ENCODE assay signal across 12 cellular contexts in genomic region chr22:37212174-37212906, GRCh38. TPM values are rescaled to one million over a fixed set of nuclear protein-coding genes. Genes with fewer than 3 reads are reported as not detected.
DNase-seq lines count a peak whose midpoint lies in the region; ATAC-seq and TF ChIP-seq lines count a peak whose summit lies in the region.
"Had no signal": no experiment of that assay in that cellular context is flagged by ENCODE, and none has a peak within 500 bp of the region (broad histone marks: within the 10 kb centered on the region; RNA-seq: fewer than 3 reads in every experiment).

TSS of gene SSTR3 (minus strand) at chr22:37212477. CDS start at chr22:37207803, 4,674 bp downstream.

- DNase-seq in DND-41: no peak
- DNase-seq in cerebellum (ENCODE audit: low spot score): peak; percentile 18
- DNase-seq in naive thymus-derived CD8-positive, alpha-beta T cell: peak in 1 of 10 donors; percentile 27
- DNase-seq in stimulated activated CD4-positive, alpha-beta T cell treated with anti-CD3 and anti-CD28 coated beads, Interleukin-15, amount 100 ng/mL, for 24 hours: no peak
- no peak for DNase-seq in AG08395 (ENCODE audit: low spot score)
- DNase-seq: foreskin keratinocyte, NCI-H2227 treated with DMSO at 0.1 percent for 48 hours, T1000 had no signal

- H3K9me3 ChIP-seq in DND-41 (ENCODE audit: insufficient read depth, low read length, severe bottlenecking) (no peaks in the 10 kb centered on the region), HUES64 (ENCODE audit: insufficient read depth, low read depth, low read length) (no peaks in the 10 kb centered on the region)

- no peak within 1 kb of the TSS for H3K9ac ChIP-seq in DND-41 (ENCODE audit: low read depth, low read length)
- H3K9ac ChIP-seq in HUES64 (ENCODE audit: low read depth, low read length): peak within 1 kb of the TSS; percentile 27; the same call in 1 of the 2 replicates

- peaks cover 0 to 21% (median 15%) of the 10 kb centered on the region in 3 donors for H3K36me3 Mint-ChIP-seq in naive thymus-derived CD8-positive, alpha-beta T cell

- H3K4me1 ChIP-seq in DND-41 (ENCODE audit: insufficient read depth, low read length): no peaks in the 10 kb centered on the region
- H3K4me1 ChIP-seq in HUES64 (ENCODE audit: insufficient read depth, low read length): peaks cover 5% of the 10 kb centered on the region; the same call in 1 of the 2 replicates
- H3K4me1 ChIP-seq: foreskin keratinocyte had no signal

- ATAC-seq in DND-41 (ENCODE audit: insufficient read depth, low read depth) (0 out of 3 replicates have a peak, but pooled peaks have one; percentile 24), HG03108 (IDR thresholded peaks at IDR 0.05; ENCODE audit: unreplicated experiment) (no peak), GM21367 (IDR thresholded peaks at IDR 0.05; ENCODE audit: unreplicated experiment) (no peak)
- no peak for ATAC-seq in naive thymus-derived CD8-positive, alpha-beta T cell
- ATAC-seq: foreskin keratinocyte had no signal

- H3K36me3 ChIP-seq in DND-41 (ENCODE audit: insufficient read depth, low read length): no peaks in the 10 kb centered on the region
- no peaks in the 10 kb centered on the region for H3K36me3 ChIP-seq in HUES64 (ENCODE audit: insufficient read depth, low read length)

- H4K20me1 ChIP-seq in DND-41 (ENCODE audit: insufficient read depth, low read length): no peaks in the 10 kb centered on the region

- 24% methylated on average over 23 of the region's 23 CpGs for WGBS in HUES64

- peaks cover 31 to 93% (median 71%) of the 10 kb centered on the region in 4 donors for H3K4me1 Mint-ChIP-seq in naive thymus-derived CD8-positive, alpha-beta T cell

- no peak within 1 kb of the TSS for H3K4me2 ChIP-seq in DND-41 (ENCODE audit: insufficient read depth, low read length)

- no peak within 1 kb of the TSS for H3K4me3 ChIP-seq in DND-41 (ENCODE audit: low read depth in 1 of 2, low read length in 2 of 2)
- peak within 1 kb of the TSS; percentile 32; the same call in 1 of the 2 replicates for H3K4me3 ChIP-seq in HUES64 (ENCODE audit: low read length)

- no peaks in the 10 kb centered on the region for H3K27me3 Mint-ChIP-seq in naive thymus-derived CD8-positive, alpha-beta T cell

- H3K27ac ChIP-seq in DND-41 (ENCODE audit: low read length): no peak within 1 kb of the TSS
- H3K27ac ChIP-seq in HUES64 (ENCODE audit: low read depth, low read length): no peak within 1 kb of the TSS
- H3K27ac ChIP-seq: foreskin keratinocyte, HL-60 had no signal

- H3K27ac Mint-ChIP-seq in naive thymus-derived CD8-positive, alpha-beta T cell: peak within 1 kb of the TSS in 8 of 10 donors; percentile 37 to 79 (median 70)

- H3K4me3 Mint-ChIP-seq in naive thymus-derived CD8-positive, alpha-beta T cell: peak within 1 kb of the TSS in 6 of 10 donors; percentile 11 to 57 (median 40)

- H3K79me2 ChIP-seq in DND-41 (ENCODE audit: insufficient read depth, low read length): no peaks in the 10 kb centered on the region

- no peak for TF ChIP-seq CTCF in DND-41 (IDR thresholded peaks at IDR 0.05; ENCODE audit: borderline replicate concordance, extremely low read depth, low read length, poor library complexity, severe bottlenecking)

- H3K27me3 ChIP-seq in DND-41 (ENCODE audit: insufficient read depth, low read length, poor library complexity) (no peaks in the 10 kb centered on the region), HUES64 (ENCODE audit: insufficient read depth, low read length) (no peaks in the 10 kb centered on the region)

- POLR2A ChIA-PET in naive thymus-derived CD8-positive, alpha-beta T cell (lab: Charles Lee): interaction anchor here (16.8 to 31.6 kb wide), 2 partner anchors 9 to 29 kb away, joined by 308 to 1090 read pairs; partner anchors contain the start of gene RAC2

- no peak within 1 kb of the TSS for H2AFZ ChIP-seq in DND-41 (ENCODE audit: low read depth, low read length)

- H3K9me3 Mint-ChIP-seq in naive thymus-derived CD8-positive, alpha-beta T cell: no peaks in the 10 kb centered on the region

RNA-seq across cellular contexts. Expression of gene SSTR3, which starts in this region (rescaled TPM):
- polyA plus RNA-seq in HUES64 (2013, experiment 1 of 2): 0.15 TPM
- polyA plus RNA-seq in HUES64 (2013, experiment 2 of 2): 0.25 TPM
- 0.27 TPM for total RNA-seq in cerebellum
- total RNA-seq in naive thymus-derived CD8-positive, alpha-beta T cell: 10 to 100 TPM; 13.5 to 13.7 TPM
- polyA plus RNA-seq in naive thymus-derived CD8-positive, alpha-beta T cell: 1 to 10 TPM; 2.9 to 7.3 (median 4.2) TPM
- total RNA-seq: foreskin keratinocyte had no signal
- polyA plus RNA-seq: foreskin keratinocyte had no signal

Comparison
In these comparisons a context has a peak if more than half of its experiments do, and no peak if none do; other contexts are left out.
1. RNA of gene SSTR3 (total RNA-seq): 13.5 to 13.7 TPM in naive thymus-derived CD8-positive, alpha-beta T cell; 0.27 TPM in cerebellum (single experiment); every median in the first group is over 10 times any median in the second.
2. Peak in DNase-seq in cerebellum; RNA of the gene not detected or under 1 TPM.